Comparison of ENCODE assay signal across 1 cellular context in genomic region chr16:57627184-57627871, GRCh38.
TF ChIP-seq lines count a peak whose summit lies in the region.

No MANE protein-coding gene starts in this region.

TF ChIP-seq in HepG2, 621 proteins besides CTCF, POLR2A, EP300 and RAD21 (continued from another document):
- TF ChIP-seq FIP1L1 (IDR thresholded peaks at IDR 0.05; ENCODE audit: borderline replicate concordance, insufficient read depth, low read depth, low read length) = no peak
- TF ChIP-seq PBX2 (CRISPR knock-in tag; IDR thresholded peaks at IDR 0.05) = no peak
- TF ChIP-seq ZNF225 (CRISPR knock-in tag; IDR thresholded peaks at IDR 0.05) = no peak
- no peak for TF ChIP-seq ZNF687 (CRISPR knock-in tag; IDR thresholded peaks at IDR 0.05)
- TF ChIP-seq ZNF563 (CRISPR knock-in tag; IDR thresholded peaks at IDR 0.05) = no peak
- TF ChIP-seq ZNF768 (CRISPR knock-in tag; IDR thresholded peaks at IDR 0.05) = peak; percentile 78
- 0 out of 2 replicates have a peak, but pooled peaks have one; percentile 4 for TF ChIP-seq ZNF280B (CRISPR knock-in tag; IDR thresholded peaks at IDR 0.05; ENCODE audit: borderline replicate concordance)
- TF ChIP-seq RBM22 (optimal IDR thresholded peaks at IDR 0.05; ENCODE audit: low read length) = no peak
- 0 out of 2 replicates have a peak, but pooled peaks have one; percentile 11 for TF ChIP-seq NRL (CRISPR knock-in tag; IDR thresholded peaks at IDR 0.05; ENCODE audit: borderline replicate concordance)
- no peak for TF ChIP-seq HNRNPH1 (optimal IDR thresholded peaks at IDR 0.05; ENCODE audit: low read depth, low read length)
- TF ChIP-seq, protein P1, sequence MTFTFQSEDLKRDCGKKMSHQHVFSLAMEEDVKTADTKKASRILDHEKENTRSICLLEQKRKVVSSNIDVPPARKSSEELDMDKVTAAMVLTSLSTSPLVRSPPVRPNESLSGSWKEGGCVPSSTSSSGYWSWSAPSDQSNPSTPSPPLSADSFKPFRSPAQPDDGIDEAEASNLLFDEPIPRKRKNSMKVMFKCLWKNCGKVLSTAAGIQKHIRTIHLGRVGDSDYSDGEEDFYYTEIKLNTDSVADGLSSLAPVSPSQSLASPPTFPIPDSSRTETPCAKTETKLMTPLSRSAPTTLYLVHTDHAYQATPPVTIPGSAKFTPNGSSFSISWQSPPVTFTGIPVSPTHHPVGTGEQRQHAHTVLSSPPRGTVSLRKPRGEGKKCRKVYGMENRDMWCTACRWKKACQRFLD (CRISPR knock-in tag; IDR thresholded peaks at IDR 0.05; ENCODE audit: borderline replicate concordance) = no peak
- TF ChIP-seq ZNF672 (CRISPR knock-in tag; IDR thresholded peaks at IDR 0.05) = no peak
- 0 out of 2 replicates have a peak, but pooled peaks have one; percentile 12 for TF ChIP-seq KDM2A (CRISPR knock-in tag; IDR thresholded peaks at IDR 0.05; ENCODE audit: borderline replicate concordance, low read depth)
- TF ChIP-seq ZNF788 (CRISPR knock-in tag; IDR thresholded peaks at IDR 0.05; ENCODE audit: borderline replicate concordance) = no peak
- TF ChIP-seq FOXO1 (CRISPR knock-in tag; IDR thresholded peaks at IDR 0.05) = no peak
